Comparison of ENCODE assay signal across 11 cellular contexts in genomic region chr1:29239142-29239541, GRCh38. TPM values are rescaled to one million over a fixed set of nuclear protein-coding genes. Genes with fewer than 3 reads are reported as not detected.
DNase-seq lines count a peak whose midpoint lies in the region; ATAC-seq and TF ChIP-seq lines count a peak whose summit lies in the region.
"Had no signal": no experiment of that assay in that cellular context is flagged by ENCODE, and none has a peak within 500 bp of the region (broad histone marks: within the 10 kb centered on the region; RNA-seq: fewer than 3 reads in every experiment).

No MANE protein-coding gene starts in this region.

- peaks cover 36% of the 10 kb centered on the region for H3K4me1 ChIP-seq in PC-3 (ENCODE audit: insufficient read depth, low read length)

- TF ChIP-seq CTCF in PC-3 (conservative IDR thresholded peaks at IDR 0.05; ENCODE audit: low read depth, low read length): no peak
- TF ChIP-seq CTCF in glutamatergic neuron (IDR thresholded peaks at IDR 0.05; ENCODE audit: partially characterized antibody, unreplicated experiment): no peak

- H2AFZ ChIP-seq in PC-3 (ENCODE audit: low read length): no peak overlapping the region

- no peaks in the 10 kb centered on the region for H3K36me3 ChIP-seq in PC-3 (ENCODE audit: low read depth, low read length)
- H3K36me3 ChIP-seq: thoracic aorta had no signal

- peak overlapping the region; percentile 89 for H3K4me3 Mint-ChIP-seq in glutamatergic neuron (ENCODE audit: unreplicated experiment)

- H3K27ac ChIP-seq in PC-3 (ENCODE audit: low read length): peak overlapping the region; percentile 74

- POLR2A ChIA-PET in PC-3 (lab: Charles Lee; ENCODE audit: unreplicated experiment): interaction anchor here (0.5 kb wide), 1 partner anchor 63 kb away, joined by 12 read pairs; no protein-coding TSS in a partner anchor

- TSS peak; percentile 22 for BruUV-seq in PC-3 (replicated peaks; lab: Mats Ljungman, UMichigan)

- no peaks in the 10 kb centered on the region for H3F3A ChIP-seq in PC-3 (ENCODE audit: low read length, unreplicated experiment)

- H3K4me2 ChIP-seq in PC-3 (ENCODE audit: low read length): peak overlapping the region; percentile 94

- H3K4me1 Mint-ChIP-seq in glutamatergic neuron (ENCODE audit: low read depth, unreplicated experiment): peaks cover 31% of the 10 kb centered on the region

- H3K36me3 Mint-ChIP-seq in glutamatergic neuron (ENCODE audit: unreplicated experiment): peaks cover 6% of the 10 kb centered on the region

- peaks cover 34% of the 10 kb centered on the region for H3K79me2 ChIP-seq in PC-3 (ENCODE audit: low read length)

- H3K4me3 ChIP-seq in PC-3 (ENCODE audit: low read length): peak overlapping the region; percentile 80; the same call in 1 of the 2 replicates

- peak; percentile 26 for ATAC-seq in PC-3
- no peak for ATAC-seq in GM18868 (IDR thresholded peaks at IDR 0.05; ENCODE audit: unreplicated experiment)
- no peak for ATAC-seq in GM21360 (IDR thresholded peaks at IDR 0.05; ENCODE audit: unreplicated experiment)
- ATAC-seq: activated CD4-positive, CD25-positive, alpha-beta regulatory T cell treated with anti-CD3 and anti-CD28 coated beads, Interleukin-2, amount 50 U/mL, for 24 hours had no signal

- no peaks in the 10 kb centered on the region for H4K20me1 ChIP-seq in PC-3 (ENCODE audit: low read length)

- H3K9me2 ChIP-seq in PC-3 (replicated peaks; ENCODE audit: low read length): no peaks in the 10 kb centered on the region

- no peak overlapping the region for H3K27ac Mint-ChIP-seq in glutamatergic neuron (ENCODE audit: unreplicated experiment)

- intact Hi-C loops in PC-3 (cut with micrococcal nuclease): loop anchor here (2.0 to 10.0 kb wide), 9 partner anchors 20 to 1478 kb away; no protein-coding TSS in a partner anchor
- intact Hi-C loops in posterior vena cava (cut with DNase I): loop anchor here (5.0 to 10.0 kb wide), 2 partner anchors 1466 to 1468 kb away; no protein-coding TSS in a partner anchor

- peak overlapping the region; percentile 70 for H3K9ac ChIP-seq in PC-3 (ENCODE audit: low read length)

- CTCF ChIA-PET in PC-3 (lab: Charles Lee): no interaction called here

- peaks cover 14% of the 10 kb centered on the region for H3K9me3 Mint-ChIP-seq in glutamatergic neuron (ENCODE audit: unreplicated experiment)

- H3K27me3 Mint-ChIP-seq in glutamatergic neuron (ENCODE audit: unreplicated experiment): peaks cover 18% of the 10 kb centered on the region

- H3K9me3 ChIP-seq in PC-3 (ENCODE audit: low read length): no peaks in the 10 kb centered on the region
- H3K9me3 ChIP-seq: thoracic aorta had no signal

- DNase-seq in EH (ENCODE audit: low read depth) (peak; percentile 44), PC-3 (peak; percentile 85), glutamatergic neuron (no peak), posterior vena cava (ENCODE audit: low spot score) (peak; percentile 56), activated gamma-delta T cell (lab: John Stamatoyannopoulos, UW) (no peak), NCI-H2029 treated with DMSO at 0.1 percent for 48 hours (lab: John Stamatoyannopoulos, UW) (no peak)
- DNase-seq: MM.1S had no signal

- no peaks in the 10 kb centered on the region for H3K27me3 ChIP-seq in PC-3 (ENCODE audit: low read length)

RNA-seq across cellular contexts. Expression of gene PTPRU, which starts 2.8 kb away (rescaled TPM):
- total RNA-seq in PC-3 (2014; rRNA removed) (25.7 and 31.4 TPM in 2 replicates), glutamatergic neuron (ENCODE audit: unreplicated experiment) (92.5 TPM), posterior vena cava (10 to 100 TPM; 12.3 to 16.5 TPM)

RNA-seq across cellular contexts. Expression of gene MECR, which starts 8.4 kb away (rescaled TPM):
- total RNA-seq in PC-3 (2014; rRNA removed) (25.3 and 30.5 TPM in 2 replicates), glutamatergic neuron (ENCODE audit: unreplicated experiment) (21.4 TPM), posterior vena cava (10 to 100 TPM; 13.9 to 20.0 TPM)

RNA-seq across cellular contexts. Expression of gene SRSF4, which starts 57.4 kb away (rescaled TPM):
- total RNA-seq in PC-3 (2014; rRNA removed): 62.0 and 78.2 TPM in 2 replicates
- 69.0 TPM for total RNA-seq in glutamatergic neuron (ENCODE audit: unreplicated experiment)
- 10 to 100 TPM; 62.9 to 77.8 TPM for total RNA-seq in posterior vena cava

Comparison
In these comparisons a context has a peak if more than half of its experiments do, and no peak if none do; other contexts are left out.
1. DNase-seq: peak in EH (single experiment), PC-3 (single experiment) and posterior vena cava (single experiment); none in glutamatergic neuron (single experiment), activated gamma-delta T cell (single experiment) and NCI-H2029 treated with DMSO at 0.1 percent for 48 hours (single experiment).